Comparison of ENCODE assay signal across 8 cellular contexts in the genomic region with DNA sequence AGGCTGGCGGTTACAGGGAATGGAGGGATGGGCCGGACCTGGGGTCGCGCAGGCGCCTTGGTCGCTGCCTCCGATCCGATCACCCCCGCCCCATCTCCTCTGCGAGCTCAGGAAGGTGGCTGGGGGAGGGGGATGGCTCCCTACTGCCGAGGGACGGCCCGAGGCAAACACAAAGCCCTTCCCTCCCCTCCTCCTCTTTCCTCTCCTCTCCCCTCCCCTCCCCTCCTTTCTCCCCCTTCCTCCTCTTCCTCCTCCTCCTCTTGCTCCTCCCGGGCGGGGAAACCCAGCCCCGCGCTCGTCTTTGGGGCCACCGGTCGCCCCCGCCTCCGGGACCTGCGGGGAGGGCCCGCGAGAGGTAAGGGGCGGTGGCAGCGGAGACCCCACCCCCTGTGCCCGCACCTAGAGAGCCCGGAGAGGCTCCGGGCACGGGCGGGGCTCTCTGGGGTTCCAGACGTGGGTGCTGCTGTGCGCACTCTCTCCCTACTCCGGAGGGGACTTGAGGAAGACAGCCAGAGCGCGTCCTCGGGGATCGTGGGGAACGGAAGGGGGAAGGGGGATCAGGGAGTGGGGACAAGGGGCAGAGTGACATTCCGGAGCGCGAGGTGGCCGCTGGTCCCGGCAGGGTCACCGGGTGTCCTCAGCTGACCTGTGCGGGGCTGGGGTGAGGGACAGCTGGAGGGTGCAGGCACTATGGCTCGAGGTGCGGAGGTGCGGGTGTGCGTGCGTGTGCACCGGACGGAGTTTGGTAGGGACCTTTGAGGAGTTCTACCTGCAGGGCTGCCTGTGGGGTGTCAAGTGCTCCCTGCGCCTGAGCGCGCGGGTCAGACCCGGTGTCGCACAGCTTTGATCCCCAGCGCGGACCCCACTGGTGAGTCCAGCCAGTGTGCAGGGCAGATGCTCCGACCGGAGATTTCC. TPM values are rescaled to one million over a fixed set of nuclear protein-coding genes. Genes with fewer than 3 reads are reported as not detected.
A peak's percentile ranks its signal among the peaks of the same experiment; 100 is the strongest.
DNase-seq lines count a peak whose midpoint lies in the region; ATAC-seq and TF ChIP-seq lines count a peak whose summit lies in the region.

A gene with protein sequence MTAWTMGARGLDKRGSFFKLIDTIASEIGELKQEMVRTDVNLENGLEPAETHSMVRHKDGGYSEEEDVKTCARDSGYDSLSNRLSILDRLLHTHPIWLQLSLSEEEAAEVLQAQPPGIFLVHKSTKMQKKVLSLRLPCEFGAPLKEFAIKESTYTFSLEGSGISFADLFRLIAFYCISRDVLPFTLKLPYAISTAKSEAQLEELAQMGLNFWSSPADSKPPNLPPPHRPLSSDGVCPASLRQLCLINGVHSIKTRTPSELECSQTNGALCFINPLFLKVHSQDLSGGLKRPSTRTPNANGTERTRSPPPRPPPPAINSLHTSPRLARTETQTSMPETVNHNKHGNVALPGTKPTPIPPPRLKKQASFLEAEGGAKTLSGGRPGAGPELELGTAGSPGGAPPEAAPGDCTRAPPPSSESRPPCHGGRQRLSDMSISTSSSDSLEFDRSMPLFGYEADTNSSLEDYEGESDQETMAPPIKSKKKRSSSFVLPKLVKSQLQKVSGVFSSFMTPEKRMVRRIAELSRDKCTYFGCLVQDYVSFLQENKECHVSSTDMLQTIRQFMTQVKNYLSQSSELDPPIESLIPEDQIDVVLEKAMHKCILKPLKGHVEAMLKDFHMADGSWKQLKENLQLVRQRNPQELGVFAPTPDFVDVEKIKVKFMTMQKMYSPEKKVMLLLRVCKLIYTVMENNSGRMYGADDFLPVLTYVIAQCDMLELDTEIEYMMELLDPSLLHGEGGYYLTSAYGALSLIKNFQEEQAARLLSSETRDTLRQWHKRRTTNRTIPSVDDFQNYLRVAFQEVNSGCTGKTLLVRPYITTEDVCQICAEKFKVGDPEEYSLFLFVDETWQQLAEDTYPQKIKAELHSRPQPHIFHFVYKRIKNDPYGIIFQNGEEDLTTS (plus strand): TSS at position 286 of the 915 bp plus-strand sequence. CDS start 131,344 bp downstream, outside the sequence.

- H3K9me2 ChIP-seq in Karpas-422 (replicated peaks; ENCODE audit: insufficient read depth, low read length): no peaks in the 10 kb centered on the region

- no peaks in the 10 kb centered on the region for H4K20me1 ChIP-seq in Karpas-422 (ENCODE audit: insufficient read depth, low read depth, low read length)

- H3K27me3 ChIP-seq in Karpas-422 (ENCODE audit: low read length) (no peaks in the 10 kb centered on the region), subcutaneous abdominal adipose tissue (ENCODE audit: control insufficient read depth in 5 of 5, insufficient read depth in 4 of 5, low read length in 5 of 5) (no peaks in the 10 kb centered on the region)

- peak; percentile 76 for DNase-seq in COR-L47 (lab: John Stamatoyannopoulos, UW)
- no peak for DNase-seq in Karpas-422
- peak; percentile 39 for DNase-seq in SK-MEL-5 (ENCODE audit: low read depth, low spot score)
- DNase-seq in epithelial cell of esophagus (ENCODE audit: low read depth): peak; percentile 95
- peak; percentile 82 for DNase-seq in medulla oblongata (ENCODE audit: extremely low spot score)
- no peak for DNase-seq in OCI-M1 (lab: John Stamatoyannopoulos, UW)

- H3K36me3 ChIP-seq in Karpas-422 (ENCODE audit: insufficient read depth, low read length) (no peaks in the 10 kb centered on the region), subcutaneous abdominal adipose tissue (ENCODE audit: control insufficient read depth in 5 of 5, insufficient read depth in 5 of 5, low read length in 5 of 5) (no peaks in the 10 kb centered on the region)

- H3K79me2 ChIP-seq in Karpas-422 (ENCODE audit: low read length): no peaks in the 10 kb centered on the region

- H3K9me3 ChIP-seq in Karpas-422 (ENCODE audit: low read length) (no peaks in the 10 kb centered on the region), subcutaneous abdominal adipose tissue (ENCODE audit: control insufficient read depth in 5 of 5, low read length in 5 of 5) (no peaks in the 10 kb centered on the region)

- H3K4me2 ChIP-seq in Karpas-422 (ENCODE audit: low read depth, low read length, poor library complexity, severe bottlenecking): peak within 1 kb of the TSS; percentile 2

- no peak for ATAC-seq in HG02938 (IDR thresholded peaks at IDR 0.05; ENCODE audit: unreplicated experiment)

- H3K4me3 ChIP-seq in Karpas-422 (ENCODE audit: low read length) (no peak within 1 kb of the TSS), epithelial cell of esophagus (ENCODE audit: low read length) (peak within 1 kb of the TSS; percentile 89), subcutaneous abdominal adipose tissue (ENCODE audit: low read depth in 1 of 5, low read length in 5 of 5) (peak within 1 kb of the TSS; percentile 64 to 97 (median 96))

- H2AFZ ChIP-seq in Karpas-422 (ENCODE audit: low read length): no peak within 1 kb of the TSS

- in situ Hi-C loops in SK-MEL-5 (cut with HindIII; ENCODE audit: low pct_unique_long_range_greater_than_20kb, low sequenced_read_pairs): no loop called here

- H3K9ac ChIP-seq in Karpas-422 (ENCODE audit: low read length): no peak within 1 kb of the TSS
- peak within 1 kb of the TSS; percentile 86 to 92 (median 90) for H3K9ac ChIP-seq in subcutaneous abdominal adipose tissue (ENCODE audit: low read length in 5 of 5)

- H3K4me1 ChIP-seq in Karpas-422 (ENCODE audit: low read length): peaks cover 39% of the 10 kb centered on the region
- peaks cover 7 to 51% (median 45%) of the 10 kb centered on the region in 5 donors for H3K4me1 ChIP-seq in subcutaneous abdominal adipose tissue (ENCODE audit: control insufficient read depth in 5 of 5, insufficient read depth in 5 of 5, low read length in 5 of 5)

- H3K27ac ChIP-seq in Karpas-422 (ENCODE audit: low read length) (no peak within 1 kb of the TSS), subcutaneous abdominal adipose tissue (ENCODE audit: low read depth, low read length) (peak within 1 kb of the TSS; percentile 97)

- no peak for TF ChIP-seq CTCF in epithelial cell of esophagus (IDR thresholded peaks at IDR 0.05; ENCODE audit: insufficient read depth, low read depth, low read length, missing control alignments)

RNA-seq across cellular contexts. Expression of the gene that starts here (rescaled TPM):
- total RNA-seq in Karpas-422 (2014; rRNA removed; shearing (Covaris generic); ENCODE audit: low replicate concordance): 1.7 and 3.3 TPM in 2 replicates
- total RNA-seq in SK-MEL-5 (2014; rRNA removed; shearing (Covaris generic)): 0.03 and 0.13 TPM in 2 replicates
- 0.02 and 0.13 TPM in 2 replicates for polyA plus RNA-seq in SK-MEL-5 (2015; cell fraction: cytosol; rRNA removed)
- polyA plus RNA-seq in SK-MEL-5 (2015; cell fraction: nucleus; rRNA removed): 0.15 TPM in 1 of 2 replicates, not detected in the other

Comparison
In these comparisons a context has a peak if more than half of its experiments do, and no peak if none do; other contexts are left out.
1. Peak in DNase-seq in SK-MEL-5; RNA of the gene not detected or under 1 TPM.
2. DNase-seq: peak in COR-L47 (single experiment), epithelial cell of esophagus (single experiment) and medulla oblongata (single experiment); none in Karpas-422 (single experiment) and OCI-M1 (single experiment).